In genomic region chr21:33897739-33898138, GRCh38 we compare ENCODE assay signal across 21 cellular contexts. TPM values are rescaled to one million over a fixed set of nuclear protein-coding genes. Genes with fewer than 3 reads are reported as not detected.
DNase-seq lines count a peak whose midpoint lies in the region; ATAC-seq, FAIRE-seq and TF ChIP-seq lines count a peak whose summit lies in the region.
"Had no signal": no experiment of that assay in that cellular context is flagged by ENCODE, and none has a peak within 500 bp of the region (broad histone marks: within the 10 kb centered on the region; RNA-seq: fewer than 3 reads in every experiment).

No MANE protein-coding gene starts in this region.

- H3K27ac Mint-ChIP-seq in neural progenitor cell: no peak overlapping the region
- H3K27ac Mint-ChIP-seq: B cell; CD4-positive, CD25-positive, alpha-beta regulatory T cell; CD8-positive, alpha-beta T cell; HFFc6 had no signal

- H3K79me1 ChIP-seq in IMR-90 (ENCODE audit: low read depth in 1 of 2, low read length in 2 of 2): no peaks in the 10 kb centered on the region
- no peaks in the 10 kb centered on the region for H3K79me1 ChIP-seq in mesenchymal stem cell (replicated peaks; ENCODE audit: low read length, poor library complexity, severe bottlenecking)

- peak; percentile 5 for DNase-seq in IMR-90
- DNase-seq in SK-N-SH: no peak
- DNase-seq in endothelial cell of umbilical vein (ENCODE audit: low read depth, low spot score): peak; percentile 57
- DNase-seq in mesenchymal stem cell: no peak
- DNase-seq in neural progenitor cell (ENCODE audit: low spot score): no peak
- DNase-seq in NCI-H1048 (lab: John Stamatoyannopoulos, UW): no peak
- no peak for DNase-seq in stimulated activated CD4-positive, alpha-beta T cell treated with anti-CD3 and anti-CD28 coated beads, Interleukin-12 subunit alpha, Interleukin-12 subunit beta, amount 100 ng/mL, for 4 hours
- DNase-seq: Caco-2; CD4-positive, CD25-positive, alpha-beta regulatory T cell; CD8-positive, alpha-beta T cell; DMS153; DND-41; GOT3; HFFc6 had no signal

- no peaks in the 10 kb centered on the region for H3K9me3 Mint-ChIP-seq in neural progenitor cell
- H3K9me3 Mint-ChIP-seq: CD4-positive, CD25-positive, alpha-beta regulatory T cell; CD8-positive, alpha-beta T cell; HFFc6 had no signal

- dilution Hi-C loops in IMR-90 (cut with HindIII; ENCODE audit: low sequenced_read_pairs, unreplicated experiment) (no loop called here), endothelial cell of umbilical vein (cut with MboI; ENCODE audit: extremely low pct_ligation_motif_present, low sequenced_read_pairs) (no loop called here)

- no peak overlapping the region for H2AFZ ChIP-seq in IMR-90 (replicated peaks; ENCODE audit: low read length, poor library complexity)
- H2AFZ ChIP-seq in SK-N-SH (ENCODE audit: low read depth): no peak overlapping the region
- H2AFZ ChIP-seq in endothelial cell of umbilical vein (ENCODE audit: low read depth, low read length): peak overlapping the region; percentile 50
- H2AFZ ChIP-seq in mesenchymal stem cell (ENCODE audit: low read depth, low read length): no peak overlapping the region
- no peak overlapping the region for H2AFZ ChIP-seq in neural progenitor cell (replicated peaks)

- peaks cover 11% of the 10 kb centered on the region for H3K36me3 ChIP-seq in IMR-90 (ENCODE audit: control insufficient read depth, insufficient read depth, low read length)
- H3K36me3 ChIP-seq in SK-N-SH (replicated peaks in 1 of 2; ENCODE audit: control insufficient read depth in 1 of 2, insufficient read depth in 2 of 2, low read length in 1 of 2): peaks cover 6 to 7% of the 10 kb centered on the region in 2 experiments
- peaks cover 0 to 4% of the 10 kb centered on the region in 2 experiments for H3K36me3 ChIP-seq in endothelial cell of umbilical vein (ENCODE audit: control insufficient read depth in 2 of 2, extremely low read depth in 1 of 2, insufficient read depth in 2 of 2, low read length in 2 of 2)
- peaks cover 21 to 30% of the 10 kb centered on the region in 2 experiments for H3K36me3 ChIP-seq in mesenchymal stem cell (ENCODE audit: control insufficient read depth in 1 of 2, insufficient read depth in 2 of 2, low read depth in 1 of 2, low read length in 2 of 2)
- H3K36me3 ChIP-seq in neural progenitor cell: no peaks in the 10 kb centered on the region

- peak overlapping the region; percentile 60 for H2AK9ac ChIP-seq in IMR-90 (replicated peaks; ENCODE audit: low read depth, low read length, poor library complexity)

- no peak for TF ChIP-seq EP300 in SK-N-SH (IDR thresholded peaks at IDR 0.05; ENCODE audit: borderline replicate concordance in 1 of 2, low read depth in 1 of 2, low read length in 1 of 2)

- H3K27me3 ChIP-seq in IMR-90 (ENCODE audit: control insufficient read depth, insufficient read depth, low read length) (no peaks in the 10 kb centered on the region), SK-N-SH (ENCODE audit: insufficient read depth) (no peaks in the 10 kb centered on the region), endothelial cell of umbilical vein (ENCODE audit: control insufficient read depth in 2 of 2, insufficient read depth in 2 of 2, low read length in 2 of 2) (no peaks in the 10 kb centered on the region), mesenchymal stem cell (ENCODE audit: control insufficient read depth in 1 of 2, insufficient read depth in 1 of 2, low read length in 2 of 2) (no peaks in the 10 kb centered on the region), neural progenitor cell (no peaks in the 10 kb centered on the region)
- H3K27me3 ChIP-seq: BLaER1 had no signal

- H4K91ac ChIP-seq in IMR-90 (ENCODE audit: insufficient read depth, low read depth, low read length): peak overlapping the region; percentile 36; the same call in 1 of the 2 replicates
- H4K91ac ChIP-seq in mesenchymal stem cell (ENCODE audit: low read length): no peak overlapping the region

- H3K9ac ChIP-seq in IMR-90 (ENCODE audit: low read depth, low read length) (no peak overlapping the region), SK-N-SH (no peak overlapping the region), endothelial cell of umbilical vein (replicated peaks; ENCODE audit: extremely low read depth, insufficient read depth, low read length) (no peak overlapping the region), mesenchymal stem cell (ENCODE audit: low read length) (no peak overlapping the region), neural progenitor cell (no peak overlapping the region)
- H3K9ac ChIP-seq: BLaER1 had no signal

- no peak overlapping the region for H3K4me3 ChIP-seq in IMR-90 (ENCODE audit: insufficient read depth, low read depth, low read length)
- no peak overlapping the region for H3K4me3 ChIP-seq in SK-N-SH (ENCODE audit: low read depth in 2 of 2, low read length in 1 of 2)
- H3K4me3 ChIP-seq in endothelial cell of umbilical vein (replicated peaks in 1 of 3; ENCODE audit: insufficient read depth in 1 of 3, low read depth in 1 of 3, low read length in 3 of 3): no peak overlapping the region
- no peak overlapping the region for H3K4me3 ChIP-seq in mesenchymal stem cell (ENCODE audit: insufficient read depth in 1 of 2, low read depth in 1 of 2, low read length in 2 of 2)
- H3K4me3 ChIP-seq in neural progenitor cell: no peak overlapping the region
- H3K4me3 ChIP-seq: BLaER1, HAP-1 had no signal

- H4K20me1 ChIP-seq in IMR-90 (ENCODE audit: insufficient read depth, low read length): no peaks in the 10 kb centered on the region
- H4K20me1 ChIP-seq in SK-N-SH (ENCODE audit: insufficient read depth): no peaks in the 10 kb centered on the region
- no peaks in the 10 kb centered on the region for H4K20me1 ChIP-seq in endothelial cell of umbilical vein (replicated peaks; ENCODE audit: control insufficient read depth, extremely low read depth, insufficient read depth, low read length)
- no peaks in the 10 kb centered on the region for H4K20me1 ChIP-seq in neural progenitor cell (ENCODE audit: low read depth)
- H4K20me1 ChIP-seq: BLaER1 had no signal

- WGBS in IMR-90 (ENCODE audit: extremely low coverage in 2 of 2, insufficient read length in 1 of 2), 2 experiments: 90% methylated on average over 2 of the region's 3 CpGs; no CpG with 5 or more reads in 1 of the 2 experiments
- 91% methylated on average over 2 of the region's 3 CpGs for WGBS in SK-N-SH (ENCODE audit: low lambda C conversion rate)
- 94% methylated on average over 3 of the region's 3 CpGs for WGBS in mesenchymal stem cell

- H3K23ac ChIP-seq in IMR-90 (ENCODE audit: low read depth, low read length) (no peak overlapping the region), mesenchymal stem cell (ENCODE audit: low read length in 2 of 2) (no peak overlapping the region)

- peaks cover 19% of the 10 kb centered on the region for H3K4me1 ChIP-seq in IMR-90 (ENCODE audit: control insufficient read depth, insufficient read depth, low read length)
- H3K4me1 ChIP-seq in SK-N-SH (ENCODE audit: control insufficient read depth in 1 of 2, insufficient read depth in 2 of 2, low read depth in 1 of 2, low read length in 1 of 2): peaks cover 0 to 11% of the 10 kb centered on the region in 2 experiments; a peak in 2 of 4 replicates
- peaks cover 30% of the 10 kb centered on the region for H3K4me1 ChIP-seq in endothelial cell of umbilical vein (ENCODE audit: control insufficient read depth, extremely low read depth, insufficient read depth, low read length)
- peaks cover 22% of the 10 kb centered on the region for H3K4me1 ChIP-seq in mesenchymal stem cell (ENCODE audit: control insufficient read depth, insufficient read depth, low read depth, low read length)
- H3K4me1 ChIP-seq in neural progenitor cell: peaks cover 26% of the 10 kb centered on the region
- H3K4me1 ChIP-seq: Caco-2 had no signal

- peak; percentile 70 for FAIRE-seq in endothelial cell of umbilical vein (lab: Jason Lieb, UNC)
- FAIRE-seq: G401.6, GM12892, H54 had no signal

- H3K79me2 ChIP-seq in SK-N-SH (ENCODE audit: insufficient read depth) (no peaks in the 10 kb centered on the region), endothelial cell of umbilical vein (ENCODE audit: control insufficient read depth, insufficient read depth, low read length) (no peaks in the 10 kb centered on the region), neural progenitor cell (ENCODE audit: low read depth) (no peaks in the 10 kb centered on the region)

- H3K9me3 ChIP-seq in IMR-90 (ENCODE audit: control insufficient read depth, insufficient read depth, low read length): no peaks in the 10 kb centered on the region
- no peaks in the 10 kb centered on the region for H3K9me3 ChIP-seq in SK-N-SH
- no peaks in the 10 kb centered on the region for H3K9me3 ChIP-seq in endothelial cell of umbilical vein (replicated peaks; ENCODE audit: control insufficient read depth, insufficient read depth, low read length)
- H3K9me3 ChIP-seq in mesenchymal stem cell (ENCODE audit: control insufficient read depth, low read length): no peaks in the 10 kb centered on the region
- H3K9me3 ChIP-seq in neural progenitor cell (ENCODE audit: low read depth): no peaks in the 10 kb centered on the region
- H3K9me3 ChIP-seq: BLaER1, Caco-2, HAP-1 had no signal

- H3K9me2 ChIP-seq in SK-N-SH: no peaks in the 10 kb centered on the region

- H3K9me1 ChIP-seq in IMR-90 (ENCODE audit: insufficient read depth, low read length): peaks cover 15% of the 10 kb centered on the region
- no peaks in the 10 kb centered on the region for H3K9me1 ChIP-seq in endothelial cell of umbilical vein (replicated peaks; ENCODE audit: control insufficient read depth, extremely low read depth, insufficient read depth, low read length)

- H3K56ac ChIP-seq in IMR-90 (ENCODE audit: extremely low read depth, insufficient read depth, low read length): no peak overlapping the region

- CTCF ChIA-PET in IMR-90 (lab: Yijun Ruan, JAX): no interaction called here
- CTCF ChIA-PET in SK-N-SH (lab: Yijun Ruan, JAX): no interaction called here
- CTCF ChIA-PET in endothelial cell of umbilical vein (lab: Charles Lee): interaction anchor here (0.6 to 1.5 kb wide), 2 partner anchors 11 to 292 kb away, joined by 3 to 8 read pairs; no protein-coding TSS in a partner anchor

- POLR2A ChIA-PET in IMR-90 (lab: Charles Lee; ENCODE audit: unreplicated experiment): no interaction called here
- POLR2A ChIA-PET in SK-N-SH (lab: Yijun Ruan, JAX): no interaction called here
- POLR2A ChIA-PET in endothelial cell of umbilical vein (lab: Charles Lee): no interaction called here

- H2BK15ac ChIP-seq in IMR-90 (ENCODE audit: low read depth, low read length): no peak overlapping the region
- no peak overlapping the region for H2BK15ac ChIP-seq in mesenchymal stem cell (ENCODE audit: low read depth, poor library complexity, severe bottlenecking)

- BruUV-seq in IMR-90 (replicated peaks; lab: Mats Ljungman, UMichigan): no TSS peak
- BruUV-seq in endothelial cell of umbilical vein (replicated peaks; lab: Mats Ljungman, UMichigan): no TSS peak

- H3K27ac ChIP-seq in IMR-90 (ENCODE audit: insufficient read depth, low read length): no peak overlapping the region
- no peak overlapping the region for H3K27ac ChIP-seq in SK-N-SH (ENCODE audit: low read depth in 2 of 2, low read length in 1 of 2)
- peak overlapping the region; percentile 52 for H3K27ac ChIP-seq in endothelial cell of umbilical vein (ENCODE audit: insufficient read depth, low read depth, low read length)
- no peak overlapping the region for H3K27ac ChIP-seq in mesenchymal stem cell (ENCODE audit: low read length, poor library complexity, severe bottlenecking)
- no peak overlapping the region for H3K27ac ChIP-seq in neural progenitor cell
- H3K27ac ChIP-seq: BLaER1, C4-2B had no signal

- H3K14ac ChIP-seq in IMR-90 (replicated peaks; ENCODE audit: low read depth, low read length) (no peak overlapping the region), mesenchymal stem cell (ENCODE audit: low read length in 2 of 2) (no peak overlapping the region)

- H3K4me2 ChIP-seq in IMR-90 (ENCODE audit: low read depth, low read length): no peak overlapping the region
- H3K4me2 ChIP-seq in SK-N-SH: no peak overlapping the region
- peak overlapping the region; percentile 43 for H3K4me2 ChIP-seq in endothelial cell of umbilical vein (ENCODE audit: insufficient read depth, low read length)
- no peak overlapping the region for H3K4me2 ChIP-seq in mesenchymal stem cell (ENCODE audit: low read length, poor library complexity, severe bottlenecking)
- H3K4me2 ChIP-seq in neural progenitor cell: no peak overlapping the region
- H3K4me2 ChIP-seq: BLaER1 had no signal

- H3K4ac ChIP-seq in IMR-90 (ENCODE audit: low read depth, low read length): peak overlapping the region; percentile 51; the same call in 1 of the 2 replicates
- H3K4ac ChIP-seq in mesenchymal stem cell (ENCODE audit: low read depth in 1 of 2, low read length in 2 of 2): no peak overlapping the region

- ATAC-seq in IMR-90 (ENCODE audit: low read depth): no peak
- ATAC-seq: CD8-positive, alpha-beta T cell had no signal

- H2BK5ac ChIP-seq in IMR-90 (ENCODE audit: low read depth, low read length, poor library complexity, severe bottlenecking): no peak overlapping the region
- no peak overlapping the region for H2BK5ac ChIP-seq in mesenchymal stem cell (ENCODE audit: low read depth, low read length, poor library complexity, severe bottlenecking)

- peaks cover 6% of the 10 kb centered on the region for H3K27me3 Mint-ChIP-seq in neural progenitor cell (ENCODE audit: insufficient read depth, low read depth)
- H3K27me3 Mint-ChIP-seq: CD4-positive, CD25-positive, alpha-beta regulatory T cell had no signal

- in situ Hi-C loops in IMR-90 (cut with MboI; ENCODE audit: low sequenced_read_pairs): no loop called here

- no peak overlapping the region for H3K4me3 Mint-ChIP-seq in neural progenitor cell
- H3K4me3 Mint-ChIP-seq: B cell; CD4-positive, CD25-positive, alpha-beta regulatory T cell; CD8-positive, alpha-beta T cell; HFFc6 had no signal

- TF ChIP-seq CTCF in IMR-90 (conservative IDR thresholded peaks at IDR 0.05; ENCODE audit: low read depth, low read length): no peak
- TF ChIP-seq CTCF in SK-N-SH (IDR thresholded peaks at IDR 0.05): no peak
- TF ChIP-seq CTCF in endothelial cell of umbilical vein (IDR thresholded peaks at IDR 0.05; ENCODE audit: extremely low read depth in 1 of 2, insufficient read depth in 1 of 2, low read depth in 1 of 2, low read length in 2 of 2): no peak
- TF ChIP-seq CTCF in neural progenitor cell (IDR thresholded peaks at IDR 0.05): no peak

- no peak overlapping the region for H2BK12ac ChIP-seq in mesenchymal stem cell (ENCODE audit: low read length in 2 of 2)

- peaks cover 6% of the 10 kb centered on the region for H3F3A ChIP-seq in SK-N-SH (replicated peaks; ENCODE audit: insufficient read depth)
- peaks cover 26% of the 10 kb centered on the region for H3F3A ChIP-seq in neural progenitor cell (ENCODE audit: low read depth)

- intact Hi-C loops in IMR-90 (cut with micrococcal nuclease) (no loop called here), endothelial cell of umbilical vein (cut with micrococcal nuclease) (loop anchor here (5.0 kb wide), 1 partner anchor 310 kb away; the partner anchor contains the start of gene DONSON)

- H3K18ac ChIP-seq in IMR-90 (ENCODE audit: low read depth, low read length) (no peak overlapping the region), mesenchymal stem cell (ENCODE audit: low read depth in 1 of 2, low read length in 2 of 2) (no peak overlapping the region)

- H2BK20ac ChIP-seq in IMR-90 (ENCODE audit: low read depth, low read length): no peak overlapping the region; the same call in 1 of the 2 replicates

- no peak overlapping the region for H4K8ac ChIP-seq in IMR-90 (ENCODE audit: low read depth in 2 of 2, low read length in 2 of 2)
- H4K8ac ChIP-seq in mesenchymal stem cell (ENCODE audit: low read length): no peak overlapping the region

- no peak overlapping the region for H4K5ac ChIP-seq in IMR-90 (ENCODE audit: low read depth, low read length)

- H2BK120ac ChIP-seq in IMR-90 (ENCODE audit: low read depth, low read length) (peak overlapping the region; percentile 21; the same call in 1 of the 2 replicates), mesenchymal stem cell (ENCODE audit: low read depth, low read length) (no peak overlapping the region)

- peaks cover 12% of the 10 kb centered on the region for H3K36me3 Mint-ChIP-seq in neural progenitor cell

- TF ChIP-seq RAD21 in IMR-90 (IDR thresholded peaks at IDR 0.05; ENCODE audit: low read length) (no peak), SK-N-SH (IDR thresholded peaks at IDR 0.05; ENCODE audit: low read length) (no peak)

- H3K4me1 Mint-ChIP-seq in neural progenitor cell: peaks cover 27% of the 10 kb centered on the region

- H2AK5ac ChIP-seq in IMR-90 (ENCODE audit: low read depth, low read length): 0 out of 2 replicates have a peak overlapping the region, but pooled peaks have one; percentile 35
- H2AK5ac ChIP-seq in mesenchymal stem cell (ENCODE audit: low read length, severe bottlenecking): peak overlapping the region; percentile 78

- no peak for TF ChIP-seq POLR2A in IMR-90 (IDR thresholded peaks at IDR 0.05; ENCODE audit: low read depth, low read length)
- no peak for TF ChIP-seq POLR2A in endothelial cell of umbilical vein (IDR thresholded peaks at IDR 0.05; ENCODE audit: low read depth, low read length)

RNA-seq across cellular contexts. Expression of gene ATP5PO, which starts 17.9 kb away (rescaled TPM):
- total RNA-seq in IMR-90 (2012; rRNA removed) (154 and 237 TPM in 2 replicates), endothelial cell of umbilical vein (187 and 190 TPM in 2 replicates), neural progenitor cell (ENCODE audit: low replicate concordance) (271 and 309 TPM in 2 replicates)
- polyA plus RNA-seq in IMR-90 (2012; rRNA removed) (220 and 250 TPM in 2 replicates), SK-N-SH (2012; rRNA removed) (148 and 167 TPM in 2 replicates), endothelial cell of umbilical vein (126 and 207 TPM in 2 replicates)
- 150 and 346 TPM in 2 replicates for polyA plus RNA-seq in IMR-90 (2012; cell fraction: cytosol; rRNA removed)
- polyA plus RNA-seq in IMR-90 (2012; cell fraction: nucleus; rRNA removed; ENCODE audit: low replicate concordance): 33.0 and 110 TPM in 2 replicates
- 191 and 217 TPM in 2 replicates for polyA plus RNA-seq in SK-N-SH (2012; cell fraction: cytosol; rRNA removed)
- 53.4 and 58.6 TPM in 2 replicates for polyA plus RNA-seq in SK-N-SH (2012; cell fraction: nucleus; rRNA removed)
- 287 and 323 TPM in 2 replicates for polyA plus RNA-seq in endothelial cell of umbilical vein (2011; cell fraction: cytosol; rRNA removed)
- 99.2 and 106 TPM in 2 replicates for polyA plus RNA-seq in endothelial cell of umbilical vein (2011; cell fraction: nucleus; rRNA removed)
- 254 and 279 TPM in 2 replicates for polyA plus RNA-seq in endothelial cell of umbilical vein (2012)
- polyA minus RNA-seq in endothelial cell of umbilical vein: 69.4 and 79.5 TPM in 2 replicates
- 70.8 TPM for polyA minus RNA-seq in endothelial cell of umbilical vein (2011; cell fraction: cytosol; rRNA and poly(A)+ RNA removed)
- 25.3 and 29.9 TPM in 2 replicates for polyA minus RNA-seq in endothelial cell of umbilical vein (2011; cell fraction: nucleus; rRNA and poly(A)+ RNA removed)
- polyA plus RNA-seq in mesenchymal stem cell (2013, experiment 1 of 2): 332 TPM
- polyA plus RNA-seq in mesenchymal stem cell (2013, experiment 2 of 2): 334 TPM

Comparison
In these comparisons a context has a peak if more than half of its experiments do, and no peak if none do; other contexts are left out.
1. DNase-seq: peak in IMR-90 (single experiment) and endothelial cell of umbilical vein (single experiment); none in SK-N-SH (single experiment), mesenchymal stem cell (single experiment), neural progenitor cell (single experiment), NCI-H1048 (single experiment) and stimulated activated CD4-positive, alpha-beta T cell treated with anti-CD3 and anti-CD28 coated beads, Interleukin-12 subunit alpha, Interleukin-12 subunit beta, amount 100 ng/mL, for 4 hours (single experiment).